8 cellular contexts compared by ENCODE assay signal in genomic region chr6:35497571-35498406, GRCh38. TPM values are rescaled to one million over a fixed set of nuclear protein-coding genes. Genes with fewer than 3 reads are reported as not detected.
DNase-seq lines count a peak whose midpoint lies in the region; ATAC-seq and TF ChIP-seq lines count a peak whose summit lies in the region.

No MANE protein-coding gene starts in this region.

- intact Hi-C loops in CD4-positive, alpha-beta T cell (cut with DNase I, micrococcal nuclease) = loop anchor here in 1 of 2 experiments (2.0 kb wide), 1 partner anchor 29 kb away; the partner anchor contains the start of gene RPL10A

- ATAC-seq in CD4-positive, alpha-beta T cell (ENCODE audit: poor library complexity) = peak; percentile 36
- ATAC-seq in GM21576 (IDR thresholded peaks at IDR 0.05; ENCODE audit: unreplicated experiment) = no peak

- H2BK12ac ChIP-seq in mesenchymal stem cell (ENCODE audit: low read length in 2 of 2) = peak overlapping the region; percentile 59 to 99

- H3K9ac ChIP-seq in mesenchymal stem cell (ENCODE audit: low read length) (peak overlapping the region; percentile 93), stomach smooth muscle (ENCODE audit: low read length in 2 of 2) (peak overlapping the region; percentile 87 to 90)

- TF ChIP-seq CTCF in CD4-positive, alpha-beta T cell (IDR thresholded peaks at IDR 0.05) = no peak

- no peak overlapping the region for H2AFZ ChIP-seq in mesenchymal stem cell (ENCODE audit: low read depth, low read length)

- peak overlapping the region; percentile 94 for H3K4me2 ChIP-seq in mesenchymal stem cell (ENCODE audit: low read length, poor library complexity, severe bottlenecking)

- peaks cover 3% of the 10 kb centered on the region for H3K27me3 ChIP-seq in CD4-positive, alpha-beta T cell (ENCODE audit: control insufficient read depth, insufficient read depth, low read length)
- H3K27me3 ChIP-seq in mesenchymal stem cell (ENCODE audit: control insufficient read depth in 1 of 2, insufficient read depth in 1 of 2, low read length in 2 of 2) (no peaks in the 10 kb centered on the region), stomach smooth muscle (ENCODE audit: control insufficient read depth in 1 of 2, insufficient read depth in 2 of 2, low read length in 2 of 2) (peaks cover 3 to 4% of the 10 kb centered on the region in 2 donors)

- H3K36me3 Mint-ChIP-seq in CD4-positive, alpha-beta T cell (ENCODE audit: low read depth) = no peaks in the 10 kb centered on the region

- peak in 9 of 10 experiments; percentile 4 to 52 (median 29) for DNase-seq in CD4-positive, alpha-beta T cell
- DNase-seq in HuH-7.5 (ENCODE audit: low spot score) (peak; percentile 60), mesenchymal stem cell (peak; percentile 88), NCI-H2081 treated with DMSO at 0.1 percent for 48 hours (lab: John Stamatoyannopoulos, UW) (no peak)
- DNase-seq in activated CD4-positive, alpha-beta T cell treated with anti-CD3 and anti-CD28 coated beads for 4 hours = peak; percentile 39 to 43
- DNase-seq in effector CD4-positive, alpha-beta T cell = peak; percentile 24

- H3K4me1 Mint-ChIP-seq in CD4-positive, alpha-beta T cell (ENCODE audit: low read depth) = peaks cover 26% of the 10 kb centered on the region

- peak overlapping the region; percentile 94 for H2AK5ac ChIP-seq in mesenchymal stem cell (ENCODE audit: low read length, severe bottlenecking)

- H3K9me3 Mint-ChIP-seq in CD4-positive, alpha-beta T cell = no peaks in the 10 kb centered on the region

- WGBS in mesenchymal stem cell = 5% methylated on average over 44 of the region's 76 CpGs

- peak overlapping the region; percentile 97 for H4K8ac ChIP-seq in mesenchymal stem cell (ENCODE audit: low read length)

- peaks cover 8% of the 10 kb centered on the region for H3K79me1 ChIP-seq in mesenchymal stem cell (replicated peaks; ENCODE audit: low read length, poor library complexity, severe bottlenecking)

- peak overlapping the region; percentile 76 to 81 for H3K4me3 ChIP-seq in mesenchymal stem cell (ENCODE audit: insufficient read depth in 1 of 2, low read depth in 1 of 2, low read length in 2 of 2)
- H3K4me3 ChIP-seq in stomach smooth muscle (ENCODE audit: low read length in 2 of 2) = peak overlapping the region; percentile 58 to 76

- peak overlapping the region; percentile 85 for H3K4me3 Mint-ChIP-seq in CD4-positive, alpha-beta T cell

- POLR2A ChIA-PET in CD4-positive, alpha-beta T cell (lab: Charles Lee) = interaction anchor here (1.0 to 2.4 kb wide), 7 partner anchors 9 to 104 kb away, joined by 3 to 16 read pairs (median 4); partner anchors contain the start of genes FANCE and RPL10A

- peak overlapping the region; percentile 97 for H4K91ac ChIP-seq in mesenchymal stem cell (ENCODE audit: low read length)

- H3K27me3 Mint-ChIP-seq in CD4-positive, alpha-beta T cell = peaks cover 25% of the 10 kb centered on the region

- H3K36me3 ChIP-seq in mesenchymal stem cell (ENCODE audit: control insufficient read depth in 1 of 2, insufficient read depth in 2 of 2, low read depth in 1 of 2, low read length in 2 of 2) = peaks cover 0 to 12% of the 10 kb centered on the region in 2 experiments
- H3K36me3 ChIP-seq in stomach smooth muscle (ENCODE audit: control insufficient read depth in 2 of 2, insufficient read depth in 2 of 2, low read length in 2 of 2) = peaks cover 0 to 5% of the 10 kb centered on the region in 2 donors

- H3K9me3 ChIP-seq in CD4-positive, alpha-beta T cell (ENCODE audit: control insufficient read depth, low read length) = no peaks in the 10 kb centered on the region
- H3K9me3 ChIP-seq in mesenchymal stem cell (ENCODE audit: control insufficient read depth, low read length) (no peaks in the 10 kb centered on the region), stomach smooth muscle (ENCODE audit: control insufficient read depth in 2 of 2, low read length in 2 of 2) (no peaks in the 10 kb centered on the region)

- H3K27ac ChIP-seq in CD4-positive, alpha-beta T cell (ENCODE audit: low read depth, low read length) = no peak overlapping the region
- H3K27ac ChIP-seq in mesenchymal stem cell (ENCODE audit: low read length, poor library complexity, severe bottlenecking) (peak overlapping the region; percentile 83), stomach smooth muscle (ENCODE audit: low read length) (peak overlapping the region; percentile 95)

- CTCF ChIA-PET in CD4-positive, alpha-beta T cell (lab: Charles Lee) = interaction anchor here (1.3 kb wide), 1 partner anchor 29 kb away, joined by 3 read pairs; the partner anchor contains the start of gene RPL10A

- peak overlapping the region; percentile 92 to 99 for H3K18ac ChIP-seq in mesenchymal stem cell (ENCODE audit: low read depth in 1 of 2, low read length in 2 of 2)

- H2BK5ac ChIP-seq in mesenchymal stem cell (ENCODE audit: low read depth, low read length, poor library complexity, severe bottlenecking) = peak overlapping the region; percentile 99

- peak overlapping the region in 1 of 2 experiments; percentile 84 for H3K23ac ChIP-seq in mesenchymal stem cell (ENCODE audit: low read length in 2 of 2)

- peak overlapping the region; percentile 96 to 97 for H3K14ac ChIP-seq in mesenchymal stem cell (ENCODE audit: low read length in 2 of 2)

- H2BK120ac ChIP-seq in mesenchymal stem cell (ENCODE audit: low read depth, low read length) = peak overlapping the region; percentile 96

- H3K4me1 ChIP-seq in mesenchymal stem cell (ENCODE audit: control insufficient read depth, insufficient read depth, low read depth, low read length) = peaks cover 47% of the 10 kb centered on the region
- peaks cover 45% of the 10 kb centered on the region for H3K4me1 ChIP-seq in stomach smooth muscle (ENCODE audit: control insufficient read depth, insufficient read depth, low read length)

- peak overlapping the region; percentile 38 for H3K27ac Mint-ChIP-seq in CD4-positive, alpha-beta T cell

- H3K4ac ChIP-seq in mesenchymal stem cell (ENCODE audit: low read depth in 1 of 2, low read length in 2 of 2) = peak overlapping the region; percentile 91 to 97

- peak overlapping the region; percentile 94 for H2BK15ac ChIP-seq in mesenchymal stem cell (ENCODE audit: low read depth, poor library complexity, severe bottlenecking)

RNA-seq across cellular contexts. Expression of gene TEAD3, which starts 0.9 kb away (rescaled TPM):
- total RNA-seq in CD4-positive, alpha-beta T cell = under 1 TPM in 1 of 2 experiments, not detected in 1; 0.11 TPM
- polyA plus RNA-seq in mesenchymal stem cell (2013, experiment 1 of 2) = 41.3 TPM
- polyA plus RNA-seq in mesenchymal stem cell (2013, experiment 2 of 2) = 39.0 TPM

RNA-seq across cellular contexts. Expression of gene TULP1, which starts 14.9 kb away (rescaled TPM):
- not detected for total RNA-seq in CD4-positive, alpha-beta T cell
- not detected for polyA plus RNA-seq in mesenchymal stem cell (2013, experiment 1 of 2)
- polyA plus RNA-seq in mesenchymal stem cell (2013, experiment 2 of 2) = not detected

RNA-seq across cellular contexts. Expression of gene RPL10A, which starts 29.6 kb away (rescaled TPM):
- 1,000 to 10,000 TPM; 2,453 to 2,464 TPM for total RNA-seq in CD4-positive, alpha-beta T cell
- polyA plus RNA-seq in mesenchymal stem cell (2013, experiment 1 of 2) = 1,727 TPM
- 1,711 TPM for polyA plus RNA-seq in mesenchymal stem cell (2013, experiment 2 of 2)

RNA-seq across cellular contexts. Expression of gene FANCE, which starts 45.7 kb away (rescaled TPM):
- 1 to 10 TPM; 1.6 to 1.7 TPM for total RNA-seq in CD4-positive, alpha-beta T cell
- 2.3 TPM for polyA plus RNA-seq in mesenchymal stem cell (2013, experiment 1 of 2)
- 2.3 TPM for polyA plus RNA-seq in mesenchymal stem cell (2013, experiment 2 of 2)
